ENCODE assay signal across 8 cellular contexts in the genomic region with DNA sequence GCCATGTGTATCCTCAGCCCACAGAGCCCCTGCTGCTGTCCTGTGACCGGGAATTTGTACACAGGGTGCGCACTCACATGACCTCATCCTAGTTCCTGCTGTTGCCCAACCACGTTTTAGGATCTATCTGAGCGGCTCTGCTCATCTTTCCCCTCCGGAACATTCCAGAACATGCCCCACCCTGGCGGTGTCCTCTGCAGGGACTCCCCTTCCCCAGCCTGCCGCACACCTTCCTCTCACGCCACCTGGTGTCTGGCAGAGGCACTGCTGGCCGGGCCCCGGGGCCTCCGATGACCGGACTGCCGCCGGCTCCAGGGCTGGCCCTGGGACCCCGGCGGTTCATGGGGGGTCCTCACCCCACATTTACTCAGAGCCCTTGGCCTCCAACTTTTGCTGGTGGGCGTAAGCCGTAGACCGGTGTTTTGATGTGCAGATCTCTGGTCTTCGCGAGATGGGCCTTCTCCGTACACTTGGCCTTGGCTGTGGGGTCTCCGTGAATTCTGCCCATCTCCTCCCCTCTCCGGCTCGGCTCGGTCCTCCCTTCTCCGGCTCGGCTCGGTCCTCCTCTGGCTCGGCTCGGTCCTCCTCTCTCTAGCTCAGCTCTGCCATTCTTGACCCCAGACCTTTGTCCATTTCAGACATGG. TPM values are rescaled to one million over a fixed set of nuclear protein-coding genes. Genes with fewer than 3 reads are reported as not detected.
DNase-seq lines count a peak whose midpoint lies in the region; ATAC-seq and TF ChIP-seq lines count a peak whose summit lies in the region.

No MANE protein-coding gene starts in this region.

- H3K9ac ChIP-seq in GM23248: no peak overlapping the region
- H3K9ac ChIP-seq in mesendoderm (ENCODE audit: low read length): no peak overlapping the region

- H3K79me2 ChIP-seq in GM23248 (ENCODE audit: insufficient read depth) (no peaks in the 10 kb centered on the region), mesendoderm (ENCODE audit: control insufficient read depth, insufficient read depth, low read length) (no peaks in the 10 kb centered on the region)

- H2BK15ac ChIP-seq in mesendoderm (replicated peaks; ENCODE audit: low read depth): no peak overlapping the region

- H3K4me3 Mint-ChIP-seq in activated B cell treated with CpG ODN at 0.5 μM for 24 hours: no peak overlapping the region

- H2BK5ac ChIP-seq in mesendoderm (ENCODE audit: low read length): no peak overlapping the region

- H3K18ac ChIP-seq in mesendoderm (ENCODE audit: low read length): no peak overlapping the region

- no peak overlapping the region for H3K27ac Mint-ChIP-seq in activated B cell treated with CpG ODN at 0.5 μM for 24 hours

- no peaks in the 10 kb centered on the region for H3F3A ChIP-seq in GM23248 (ENCODE audit: insufficient read depth)

- H3K36me3 ChIP-seq in GM23248 (ENCODE audit: low read depth) (peaks cover 3% of the 10 kb centered on the region; the same call in 1 of the 2 replicates), mesendoderm (ENCODE audit: control insufficient read depth, insufficient read depth, low read length) (no peaks in the 10 kb centered on the region), thoracic aorta (peaks cover 5% of the 10 kb centered on the region)

- ATAC-seq in activated B cell treated with CpG ODN at 0.5 μM for 24 hours (ENCODE audit: low read depth) (peak; percentile 60), thoracic aorta (ENCODE audit: insufficient number of reproducible peaks, low FRiP score, low read depth) (no peak), GM19324 (IDR thresholded peaks at IDR 0.05; ENCODE audit: low FRiP score, unreplicated experiment) (no peak)

- H2AFZ ChIP-seq in GM23248: no peak overlapping the region

- H4K5ac ChIP-seq in mesendoderm (ENCODE audit: low read length): no peak overlapping the region

- no peak overlapping the region for H2AK5ac ChIP-seq in mesendoderm (ENCODE audit: low read length)

- H3K27me3 ChIP-seq in GM23248 (replicated peaks; ENCODE audit: insufficient read depth): peaks cover 14% of the 10 kb centered on the region; the same call in 1 of the 2 replicates
- no peaks in the 10 kb centered on the region for H3K27me3 ChIP-seq in mesendoderm (ENCODE audit: insufficient read depth, low read length, poor library complexity)
- H3K27me3 ChIP-seq in thoracic aorta (replicated peaks; ENCODE audit: insufficient read depth): no peaks in the 10 kb centered on the region

- CTCF ChIA-PET in activated B cell treated with CpG ODN at 0.5 μM for 24 hours (lab: Charles Lee): interaction anchor here (2.7 kb wide), 1 partner anchor 31 kb away, joined by 6 read pairs; no protein-coding TSS in a partner anchor

- H4K8ac ChIP-seq in mesendoderm (ENCODE audit: low read depth, low read length): no peak overlapping the region

- H3K27ac ChIP-seq in GM23248 (no peak overlapping the region), coronary artery (no peak overlapping the region), mesendoderm (ENCODE audit: low read depth, low read length) (no peak overlapping the region), thoracic aorta (no peak overlapping the region)

- H4K20me1 ChIP-seq in GM23248 (ENCODE audit: insufficient read depth): no peaks in the 10 kb centered on the region

- H3K23ac ChIP-seq in mesendoderm (ENCODE audit: low read length): no peak overlapping the region

- H3K4me3 ChIP-seq in GM23248 (no peak overlapping the region), coronary artery (no peak overlapping the region), mesendoderm (ENCODE audit: low read length) (no peak overlapping the region), thoracic aorta (no peak overlapping the region)

- H3K9me3 Mint-ChIP-seq in activated B cell treated with CpG ODN at 0.5 μM for 24 hours: peaks cover 11% of the 10 kb centered on the region

- TF ChIP-seq CTCF in activated B cell treated with CpG ODN at 0.5 μM for 24 hours (IDR thresholded peaks at IDR 0.05) (no peak), coronary artery (IDR thresholded peaks at IDR 0.05) (peak; percentile 39), thoracic aorta (IDR thresholded peaks at IDR 0.05) (peak; percentile 49)

- no peak overlapping the region for H3K4ac ChIP-seq in mesendoderm (ENCODE audit: low read depth, low read length)

- no peaks in the 10 kb centered on the region for H3K36me3 Mint-ChIP-seq in activated B cell treated with CpG ODN at 0.5 μM for 24 hours (ENCODE audit: low read depth)

- in situ Hi-C loops in GM23248 (cut with MboI): loop anchor here (10.0 kb wide), 1 partner anchor 141 kb away; a partner anchor contains a TSS

- DNase-seq in AG08396 (ENCODE audit: low spot score) (peak; percentile 79), GM23248 (peak; percentile 53), activated B cell treated with CpG ODN at 0.5 μM for 24 hours (peak; percentile 44), coronary artery (ENCODE audit: low spot score) (no peak), mesendoderm (peak; percentile 79), thoracic aorta (ENCODE audit: low spot score) (no peak), NCI-H187 treated with DMSO at 0.1 percent for 48 hours (lab: John Stamatoyannopoulos, UW) (no peak)

- H3K4me1 Mint-ChIP-seq in activated B cell treated with CpG ODN at 0.5 μM for 24 hours: no peaks in the 10 kb centered on the region

- H3K9me3 ChIP-seq in GM23248 (ENCODE audit: low read depth) (no peaks in the 10 kb centered on the region), thoracic aorta (peaks cover 9% of the 10 kb centered on the region)

- H2BK120ac ChIP-seq in mesendoderm (ENCODE audit: low read depth, low read length): no peak overlapping the region

- intact Hi-C loops in activated B cell treated with CpG ODN at 0.5 μM for 24 hours (cut with micrococcal nuclease): loop anchor here (1.0 kb wide), 1 partner anchor 31 kb away; no protein-coding TSS in a partner anchor

- POLR2A ChIA-PET in activated B cell treated with CpG ODN at 0.5 μM for 24 hours (lab: Charles Lee): no interaction called here

- H3K27me3 Mint-ChIP-seq in activated B cell treated with CpG ODN at 0.5 μM for 24 hours: peaks cover 4% of the 10 kb centered on the region

- 30 to 36% methylated on average over 31 of the region's 31 CpGs for WGBS in GM23248 (ENCODE audit: low coverage in 1 of 2, low lambda C conversion rate in 2 of 2, missing lambda C conversion rate in 2 of 2), 2 experiments
- no CpG with 5 or more reads among the region's 31 CpGs for WGBS in mesendoderm (ENCODE audit: extremely low coverage, insufficient coverage, low lambda C conversion rate)

- H3K4me2 ChIP-seq in GM23248 (ENCODE audit: unreplicated experiment) (no peak overlapping the region), mesendoderm (ENCODE audit: low read length) (no peak overlapping the region)

- H3K4me1 ChIP-seq in GM23248 (ENCODE audit: insufficient read depth): no peaks in the 10 kb centered on the region
- H3K4me1 ChIP-seq in mesendoderm (ENCODE audit: control insufficient read depth, low read depth, low read length): no peaks in the 10 kb centered on the region
- H3K4me1 ChIP-seq in thoracic aorta (ENCODE audit: control insufficient read depth in 1 of 2, low read depth in 2 of 2): no peaks in the 10 kb centered on the region

- no peaks in the 10 kb centered on the region for H3K79me1 ChIP-seq in mesendoderm (ENCODE audit: low read length)

- peak overlapping the region; percentile 64 for H3K56ac ChIP-seq in mesendoderm (ENCODE audit: low read length)

- H3K9me2 ChIP-seq in GM23248 (ENCODE audit: insufficient read depth): no peaks in the 10 kb centered on the region

RNA-seq across cellular contexts. Expression of a gene that starts 29.5 kb away (rescaled TPM):
- not detected in 2 replicates for total RNA-seq in GM23248 (2014; rRNA removed; shearing (Covaris generic))
- not detected in 2 replicates for polyA plus RNA-seq in GM23248 (2016; fragmentation: Nextera tagmentation; extraction: Ambion mirVana)
- total RNA-seq in activated B cell treated with CpG ODN at 0.5 μM for 24 hours (not detected in 2 replicates), thoracic aorta (1 to 10 TPM; 1.6 to 2.4 TPM)
- 8.4 TPM for polyA plus RNA-seq in mesendoderm (2013, experiment 1 of 2)
- polyA plus RNA-seq in mesendoderm (2013, experiment 2 of 2): 8.1 TPM

Comparison
In these comparisons a context has a peak if more than half of its experiments do, and no peak if none do; other contexts are left out.
1. DNase-seq: peak in AG08396 (single experiment), GM23248 (single experiment), activated B cell treated with CpG ODN at 0.5 μM for 24 hours (single experiment) and mesendoderm (single experiment); none in coronary artery (single experiment), thoracic aorta (single experiment) and NCI-H187 treated with DMSO at 0.1 percent for 48 hours (single experiment).